1 cellular context compared by ENCODE assay signal in genomic region chrX:57295679-57296078, GRCh38. TPM values are rescaled to one million over a fixed set of nuclear protein-coding genes. Genes with fewer than 3 reads are reported as not detected.
"Had no signal": no experiment of that assay in that cellular context is flagged by ENCODE, and none has a peak within 500 bp of the region (broad histone marks: within the 10 kb centered on the region; RNA-seq: fewer than 3 reads in every experiment).

No MANE protein-coding gene starts in this region.

RNA-seq across cellular contexts. Expression of gene FAAH2, which starts 9.2 kb away (rescaled TPM):
- total RNA-seq: ascending aorta had no signal
